In genomic region chr3:71785594-71786472, GRCh38 we compare ENCODE assay signal across 12 cellular contexts. TPM values are rescaled to one million over a fixed set of nuclear protein-coding genes. Genes with fewer than 3 reads are reported as not detected.
A peak's percentile ranks its signal among the peaks of the same experiment; 100 is the strongest.
DNase-seq lines count a peak whose midpoint lies in the region; ATAC-seq, FAIRE-seq and TF ChIP-seq lines count a peak whose summit lies in the region.
"Had no signal": no experiment of that assay in that cellular context is flagged by ENCODE, and none has a peak within 500 bp of the region (broad histone marks: within the 10 kb centered on the region; RNA-seq: fewer than 3 reads in every experiment).

No MANE protein-coding gene starts in this region.

- H3K4me2 ChIP-seq in HepG2 (ENCODE audit: low read depth, low read length): no peak overlapping the region
- peak overlapping the region; percentile 73 for H3K4me2 ChIP-seq in astrocyte (ENCODE audit: low read length)

- no peak for TF ChIP-seq EP300 in HepG2 (IDR thresholded peaks at IDR 0.05; ENCODE audit: low read depth in 2 of 2, low read length in 2 of 2)
- TF ChIP-seq EP300 in HepG2 (CRISPR knock-in tag; IDR thresholded peaks at IDR 0.05; ENCODE audit: borderline replicate concordance): no peak
- TF ChIP-seq EP300 in transverse colon (IDR thresholded peaks at IDR 0.05; ENCODE audit: low read depth): no peak

- H3K4me1 Mint-ChIP-seq in astrocyte (ENCODE audit: low read depth, unreplicated experiment): peaks cover 2% of the 10 kb centered on the region

- POLR2A ChIA-PET in HepG2 (lab: Yijun Ruan, JAX): no interaction called here

- peak overlapping the region; percentile 73 for H3K27ac Mint-ChIP-seq in astrocyte (ENCODE audit: unreplicated experiment)

- WGBS in HepG2 (ENCODE audit: low lambda C conversion rate): 30% methylated on average over 29 of the region's 29 CpGs
- 7% methylated on average over 28 of the region's 29 CpGs for WGBS in right lobe of liver (ENCODE audit: insufficient coverage, low coverage, low lambda C conversion rate, missing lambda C conversion rate)
- WGBS in transverse colon (ENCODE audit: low coverage in 1 of 2), 2 donors: 17 to 24% methylated on average over 19 to 29 of the region's 29 CpGs

- no peaks in the 10 kb centered on the region for H3K36me3 Mint-ChIP-seq in astrocyte (ENCODE audit: low read depth, unreplicated experiment)

- no peak for TF ChIP-seq RAD21 in HepG2 (CRISPR knock-in tag; IDR thresholded peaks at IDR 0.05)

- H2AFZ ChIP-seq in HepG2 (ENCODE audit: low read length): no peak overlapping the region
- H2AFZ ChIP-seq in astrocyte (ENCODE audit: low read depth, low read length): no peak overlapping the region

- ATAC-seq in HepG2 (no peak), right lobe of liver (no peak), GM19455 (IDR thresholded peaks at IDR 0.05; ENCODE audit: unreplicated experiment) (no peak), HG02981 (IDR thresholded peaks at IDR 0.05; ENCODE audit: unreplicated experiment) (no peak)
- ATAC-seq: SK-N-SH treated with all-trans-retinoic acid at 6 μM for 48 hours had no signal

- H3K79me2 ChIP-seq in HepG2 (ENCODE audit: insufficient read depth, low read length) (no peaks in the 10 kb centered on the region), astrocyte (ENCODE audit: insufficient read depth, low read length) (no peaks in the 10 kb centered on the region)

- H3K9me3 ChIP-seq in HepG2 (ENCODE audit: low read length): no peaks in the 10 kb centered on the region
- no peaks in the 10 kb centered on the region for H3K9me3 ChIP-seq in right lobe of liver
- H3K9me3 ChIP-seq in astrocyte (ENCODE audit: insufficient read depth, low read depth, low read length): no peaks in the 10 kb centered on the region
- no peaks in the 10 kb centered on the region for H3K9me3 ChIP-seq in mononuclear cell (ENCODE audit: low read depth, low read length)
- no peaks in the 10 kb centered on the region for H3K9me3 ChIP-seq in transverse colon

- CTCF ChIA-PET in HepG2 (lab: Yijun Ruan, JAX; ENCODE audit: low intra/inter-chr PET ratio, low total read pairs): no interaction called here

- H3K9me3 Mint-ChIP-seq in astrocyte (ENCODE audit: unreplicated experiment): no peaks in the 10 kb centered on the region

- H3K27me3 ChIP-seq in HepG2 (ENCODE audit: control insufficient read depth in 1 of 2, insufficient read depth in 2 of 2, low read length in 2 of 2): peaks cover 2 to 39% of the 10 kb centered on the region in 2 experiments; a peak in 3 of 5 replicates
- peaks cover 9 to 18% of the 10 kb centered on the region in 2 donors for H3K27me3 ChIP-seq in right lobe of liver
- H3K27me3 ChIP-seq in astrocyte (ENCODE audit: insufficient read depth, low read length): peaks cover 61% of the 10 kb centered on the region
- H3K27me3 ChIP-seq in mononuclear cell (ENCODE audit: insufficient read depth, low read length): peaks cover 25% of the 10 kb centered on the region
- peaks cover 69% of the 10 kb centered on the region for H3K27me3 ChIP-seq in transverse colon

- intact Hi-C loops in HepG2 (cut with micrococcal nuclease; ENCODE audit: unreplicated experiment) (loop anchor here (10.0 kb wide), 1 partner anchor 391 kb away; no protein-coding TSS in a partner anchor), right lobe of liver (cut with DNase I) (no loop called here), transverse colon (cut with DNase I; ENCODE audit: low total_unique reads) (no loop called here)

- DNase-seq in HepG2 (ENCODE audit: low spot score) (no peak), right lobe of liver (no peak), astrocyte (ENCODE audit: low read depth) (no peak), transverse colon (no peak), NCI-H2081 (lab: John Stamatoyannopoulos, UW) (no peak)
- DNase-seq: NCI-H2029 had no signal

- peaks cover 62% of the 10 kb centered on the region for H3K27me3 Mint-ChIP-seq in astrocyte (ENCODE audit: low read depth, unreplicated experiment)

- peak overlapping the region; percentile 74 for H3K4me3 Mint-ChIP-seq in astrocyte (ENCODE audit: unreplicated experiment)

- no TSS peak for BruUV-seq in HepG2 (replicated peaks; lab: Mats Ljungman, UMichigan)

- no peak for FAIRE-seq in HepG2 (lab: Jason Lieb, UNC)
- FAIRE-seq in astrocyte (lab: Jason Lieb, UNC): no peak
- FAIRE-seq: H54 had no signal

- no peaks in the 10 kb centered on the region for H3K4me1 ChIP-seq in HepG2 (ENCODE audit: insufficient read depth, low read length)
- H3K4me1 ChIP-seq in right lobe of liver: peaks cover 0 to 9% (median 0%) of the 10 kb centered on the region in 4 donors
- H3K4me1 ChIP-seq in astrocyte (ENCODE audit: insufficient read depth, low read length): no peaks in the 10 kb centered on the region
- H3K4me1 ChIP-seq in mononuclear cell (ENCODE audit: insufficient read depth, low read length): peaks cover 25% of the 10 kb centered on the region
- H3K4me1 ChIP-seq in transverse colon: peaks cover 3 to 14% (median 10%) of the 10 kb centered on the region in 4 donors

- in situ Hi-C loops in HepG2 (cut with HindIII; ENCODE audit: extremely low pct_ligation_motif_present, low pct_unique_long_range_greater_than_20kb) (no loop called here), transverse colon (cut with MboI; ENCODE audit: low pct_ligation_motif_present in 1 of 4, low pct_unique_long_range_greater_than_20kb in 1 of 4, low sequenced_read_pairs in 3 of 4) (no loop called here)

- H3K27ac ChIP-seq in HepG2 (ENCODE audit: extremely low read length, insufficient read depth, low read length) (no peak overlapping the region), right lobe of liver (no peak overlapping the region), astrocyte (ENCODE audit: low read depth, low read length) (no peak overlapping the region), transverse colon (no peak overlapping the region)

- TF ChIP-seq POLR2A in HepG2 (IDR thresholded peaks at IDR 0.05; ENCODE audit: insufficient read depth in 1 of 2, low read depth in 2 of 2, low read length in 2 of 2): no peak
- no peak for TF ChIP-seq POLR2A in right lobe of liver (IDR thresholded peaks at IDR 0.05)
- TF ChIP-seq POLR2A in transverse colon (IDR thresholded peaks at IDR 0.05): no peak

- no peak overlapping the region for H3K4me3 ChIP-seq in HepG2 (replicated peaks in 1 of 3; ENCODE audit: insufficient read depth in 1 of 3, low read depth in 2 of 3, low read length in 3 of 3)
- H3K4me3 ChIP-seq in right lobe of liver: no peak overlapping the region
- H3K4me3 ChIP-seq in astrocyte (ENCODE audit: insufficient read depth, low read depth, low read length): no peak overlapping the region
- peak overlapping the region; percentile 61 for H3K4me3 ChIP-seq in mononuclear cell (ENCODE audit: low read length)
- H3K4me3 ChIP-seq in transverse colon: peak overlapping the region in 1 of 4 donors; percentile 50

- no peak for TF ChIP-seq CTCF in HepG2 (CRISPR knock-in tag; IDR thresholded peaks at IDR 0.05)
- no peak for TF ChIP-seq CTCF in right lobe of liver (IDR thresholded peaks at IDR 0.05)
- TF ChIP-seq CTCF in astrocyte (IDR thresholded peaks at IDR 0.05; ENCODE audit: insufficient read depth, low read depth, low read length): no peak
- TF ChIP-seq CTCF in transverse colon (IDR thresholded peaks at IDR 0.05): no peak

- H3K9ac ChIP-seq in HepG2 (ENCODE audit: insufficient read depth, low read depth, low read length) (no peak overlapping the region), astrocyte (ENCODE audit: low read length) (no peak overlapping the region)

- H3K36me3 ChIP-seq in HepG2 (replicated peaks in 1 of 2; ENCODE audit: control insufficient read depth in 1 of 2, insufficient read depth in 2 of 2, low read length in 2 of 2) (no peaks in the 10 kb centered on the region), right lobe of liver (no peaks in the 10 kb centered on the region), astrocyte (ENCODE audit: insufficient read depth, low read length) (no peaks in the 10 kb centered on the region), transverse colon (no peaks in the 10 kb centered on the region)

- H4K20me1 ChIP-seq in HepG2 (ENCODE audit: insufficient read depth, low read length) (no peaks in the 10 kb centered on the region; the same call in 1 of the 2 replicates), astrocyte (ENCODE audit: insufficient read depth, low read length) (no peaks in the 10 kb centered on the region)

RNA-seq across cellular contexts. Expression of gene PROK2, which starts 0.9 kb away (rescaled TPM):
- total RNA-seq in HepG2 (2016; rRNA removed; fragmentation: Illumina TruSeq; extraction: Trizol): not detected in 2 replicates
- total RNA-seq in HepG2 (2016; cell fraction: cytosol; rRNA removed; fragmentation: Illumina TruSeq; extraction: Trizol; ENCODE audit: low read depth): not detected in 2 replicates
- total RNA-seq in HepG2 (2016; cell fraction: insoluble cytoplasmic fraction; rRNA removed; fragmentation: Illumina TruSeq; extraction: Trizol): not detected in 2 replicates
- total RNA-seq in HepG2 (2016; cell fraction: membrane; rRNA removed; fragmentation: Illumina TruSeq; extraction: Trizol): not detected in 2 replicates
- total RNA-seq in HepG2 (2016; cell fraction: nucleus; rRNA removed; fragmentation: Illumina TruSeq; extraction: Trizol): not detected in 2 replicates
- not detected in 2 replicates for polyA plus RNA-seq in HepG2 (2011; rRNA removed)
- polyA plus RNA-seq in HepG2 (2011; cell fraction: cytosol; rRNA removed): not detected in 2 replicates
- polyA plus RNA-seq in HepG2 (2011; cell fraction: nucleus; rRNA removed): not detected in 2 replicates
- polyA plus RNA-seq in HepG2 (2012): not detected in 2 replicates
- not detected in 2 replicates for polyA plus RNA-seq in HepG2 (2016; cell fraction: cytosol; fragmentation: Illumina TruSeq; extraction: Trizol; ENCODE audit: low read depth)
- not detected in 2 replicates for polyA plus RNA-seq in HepG2 (2016; cell fraction: insoluble cytoplasmic fraction; fragmentation: Illumina TruSeq; extraction: Trizol; ENCODE audit: low read depth)
- not detected in 2 replicates for polyA plus RNA-seq in HepG2 (2016; cell fraction: membrane; fragmentation: Illumina TruSeq; extraction: Trizol; ENCODE audit: low read depth)
- polyA plus RNA-seq in HepG2 (2016; cell fraction: nucleus; fragmentation: Illumina TruSeq; extraction: Trizol; ENCODE audit: insufficient read depth, low read depth): not detected in 2 replicates
- not detected in 2 replicates for polyA minus RNA-seq in HepG2 (2011; rRNA and poly(A)+ RNA removed; ENCODE audit: low replicate concordance)
- not detected in 2 replicates for polyA minus RNA-seq in HepG2 (2011; cell fraction: cytosol; rRNA and poly(A)+ RNA removed)
- not detected in 2 replicates for polyA minus RNA-seq in HepG2 (2011; cell fraction: nucleus; rRNA and poly(A)+ RNA removed)
- under 1 TPM; 0.31 to 0.78 (median 0.47) TPM for total RNA-seq in right lobe of liver
- not detected in 2 replicates for total RNA-seq in astrocyte
- 16.0 TPM for total RNA-seq in mononuclear cell
- not detected for total RNA-seq in transverse colon
- total RNA-seq: fibroblast of lung had no signal
- polyA plus RNA-seq: fibroblast of lung had no signal

RNA-seq across cellular contexts. Expression of gene GPR27, which starts 32.2 kb away (rescaled TPM):
- total RNA-seq in HepG2 (2016; rRNA removed; fragmentation: Illumina TruSeq; extraction: Trizol) (not detected in 2 replicates), right lobe of liver (under 1 TPM in 5 of 6 experiments, not detected in 1; 0.09 to 0.37 (median 0.12) TPM), astrocyte (2.0 and 2.9 TPM in 2 replicates), mononuclear cell (5.1 TPM), transverse colon (1 to 10 TPM in 1 of 4 donors, under 1 TPM in 1, not detected in 2; 0.79 to 1.1 TPM)
- total RNA-seq in HepG2 (2016; cell fraction: cytosol; rRNA removed; fragmentation: Illumina TruSeq; extraction: Trizol; ENCODE audit: low read depth): not detected in 2 replicates
- total RNA-seq in HepG2 (2016; cell fraction: insoluble cytoplasmic fraction; rRNA removed; fragmentation: Illumina TruSeq; extraction: Trizol): not detected in 2 replicates
- total RNA-seq in HepG2 (2016; cell fraction: membrane; rRNA removed; fragmentation: Illumina TruSeq; extraction: Trizol): not detected in 2 replicates
- total RNA-seq in HepG2 (2016; cell fraction: nucleus; rRNA removed; fragmentation: Illumina TruSeq; extraction: Trizol): not detected in 2 replicates
- not detected in 2 replicates for polyA plus RNA-seq in HepG2 (2011; rRNA removed)
- not detected in 2 replicates for polyA plus RNA-seq in HepG2 (2011; cell fraction: cytosol; rRNA removed)
- polyA plus RNA-seq in HepG2 (2011; cell fraction: nucleus; rRNA removed): not detected in 2 replicates
- polyA plus RNA-seq in HepG2 (2012): not detected in 2 replicates
- not detected in 2 replicates for polyA plus RNA-seq in HepG2 (2016; cell fraction: cytosol; fragmentation: Illumina TruSeq; extraction: Trizol; ENCODE audit: low read depth)
- polyA plus RNA-seq in HepG2 (2016; cell fraction: insoluble cytoplasmic fraction; fragmentation: Illumina TruSeq; extraction: Trizol; ENCODE audit: low read depth): not detected in 2 replicates
- not detected in 2 replicates for polyA plus RNA-seq in HepG2 (2016; cell fraction: membrane; fragmentation: Illumina TruSeq; extraction: Trizol; ENCODE audit: low read depth)
- not detected in 2 replicates for polyA plus RNA-seq in HepG2 (2016; cell fraction: nucleus; fragmentation: Illumina TruSeq; extraction: Trizol; ENCODE audit: insufficient read depth, low read depth)
- polyA minus RNA-seq in HepG2 (2011; rRNA and poly(A)+ RNA removed; ENCODE audit: low replicate concordance): not detected in 2 replicates
- polyA minus RNA-seq in HepG2 (2011; cell fraction: cytosol; rRNA and poly(A)+ RNA removed): not detected in 2 replicates
- polyA minus RNA-seq in HepG2 (2011; cell fraction: nucleus; rRNA and poly(A)+ RNA removed): not detected in 2 replicates
- total RNA-seq: fibroblast of lung had no signal
- polyA plus RNA-seq: fibroblast of lung had no signal
